In genomic region chr16:15635926-15636325, GRCh38 we compare ENCODE assay signal across 23 cellular contexts. TPM values are rescaled to one million over a fixed set of nuclear protein-coding genes. Genes with fewer than 3 reads are reported as not detected.
DNase-seq lines count a peak whose midpoint lies in the region; ATAC-seq, FAIRE-seq and TF ChIP-seq lines count a peak whose summit lies in the region.
"Had no signal": no experiment of that assay in that cellular context is flagged by ENCODE, and none has a peak within 500 bp of the region (broad histone marks: within the 10 kb centered on the region; RNA-seq: fewer than 3 reads in every experiment).

No MANE protein-coding gene starts in this region.

- no peak overlapping the region for H3K4me3 Mint-ChIP-seq in activated CD4-positive, alpha-beta T cell treated with anti-CD3 and anti-CD28 coated beads for 36 hours
- H3K4me3 Mint-ChIP-seq: brain had no signal

- intact Hi-C loops in activated CD4-positive, alpha-beta T cell treated with anti-CD3 and anti-CD28 coated beads for 36 hours (cut with DNase I, micrococcal nuclease): no loop called here

- peak overlapping the region; percentile 97 for H3K27ac Mint-ChIP-seq in activated CD4-positive, alpha-beta T cell treated with anti-CD3 and anti-CD28 coated beads for 36 hours
- H3K27ac Mint-ChIP-seq in activated naive CD4-positive, alpha-beta T cell treated with anti-CD3 and anti-CD28 coated beads, Interleukin-2, amount 50 U/mL, for 72 hours: peak overlapping the region; percentile 69 to 75
- H3K27ac Mint-ChIP-seq: brain had no signal

- H4K8ac ChIP-seq in neuronal stem cell (ENCODE audit: low read depth, low read length): peak overlapping the region; percentile 29

- no peak for ATAC-seq in activated CD4-positive, alpha-beta T cell treated with anti-CD3 and anti-CD28 coated beads for 36 hours
- no peak for ATAC-seq in activated naive CD4-positive, alpha-beta T cell treated with anti-CD3 and anti-CD28 coated beads, Interleukin-2, amount 50 U/mL, for 72 hours
- no peak for ATAC-seq in omental fat pad (ENCODE audit: low FRiP score)
- no peak for ATAC-seq in GM18909 (IDR thresholded peaks at IDR 0.05; ENCODE audit: poor library complexity, unreplicated experiment)
- ATAC-seq: K562, left lobe of liver had no signal

- no peak overlapping the region for H3K18ac ChIP-seq in neuronal stem cell (ENCODE audit: low read length)

- peaks cover 76% of the 10 kb centered on the region for H3K36me3 Mint-ChIP-seq in activated CD4-positive, alpha-beta T cell treated with anti-CD3 and anti-CD28 coated beads for 36 hours (ENCODE audit: low read depth)
- H3K36me3 Mint-ChIP-seq in activated naive CD4-positive, alpha-beta T cell treated with anti-CD3 and anti-CD28 coated beads, Interleukin-2, amount 50 U/mL, for 72 hours: peaks cover 43 to 60% of the 10 kb centered on the region in 2 donors

- WGBS in neuronal stem cell (ENCODE audit: extremely low coverage in 2 of 2, insufficient read length in 2 of 2, insufficient replicate concordance in 1 of 2), 2 donors: no CpG with 5 or more reads among the region's 9 CpGs

- H3K36me3 ChIP-seq in neuronal stem cell (replicated peaks in 1 of 2; ENCODE audit: control insufficient read depth in 2 of 2, insufficient read depth in 2 of 2, low read length in 2 of 2): peaks cover 30 to 84% of the 10 kb centered on the region in 2 donors

- H3K27ac ChIP-seq in neuronal stem cell (replicated peaks; ENCODE audit: low read length): no peak overlapping the region
- H3K27ac ChIP-seq: C4-2B, esophagus muscularis mucosa, HL-60, SJSA1, tibial artery had no signal

- no peak overlapping the region for H3K4ac ChIP-seq in neuronal stem cell (ENCODE audit: low read length)

- FAIRE-seq in HTR-8/SVneo (lab: Jason Lieb, UNC): peak; percentile 16
- FAIRE-seq: H54, K562 had no signal

- no peak overlapping the region for H4K91ac ChIP-seq in neuronal stem cell (ENCODE audit: low read depth, low read length, poor library complexity)

- no peak for TF ChIP-seq CTCF in omental fat pad (IDR thresholded peaks at IDR 0.05)

- H3K79me1 ChIP-seq in neuronal stem cell (ENCODE audit: low read depth, low read length): peaks cover 5% of the 10 kb centered on the region

- H3K4me3 ChIP-seq in neuronal stem cell (ENCODE audit: low read length in 2 of 2): peak overlapping the region in 1 of 2 donors; percentile 9
- H3K4me3 ChIP-seq: esophagus muscularis mucosa, K562, SJSA1, skin epidermis, tibial artery had no signal

- H3K14ac ChIP-seq in neuronal stem cell (ENCODE audit: low read length): no peak overlapping the region

- peaks cover 65% of the 10 kb centered on the region for H3K4me1 Mint-ChIP-seq in activated CD4-positive, alpha-beta T cell treated with anti-CD3 and anti-CD28 coated beads for 36 hours

- no peak overlapping the region for H2BK15ac ChIP-seq in neuronal stem cell (ENCODE audit: low read length)

- no peaks in the 10 kb centered on the region for H3K4me1 ChIP-seq in neuronal stem cell (ENCODE audit: control insufficient read depth in 2 of 2, insufficient read depth in 1 of 2, low read depth in 1 of 2, low read length in 2 of 2)
- H3K4me1 ChIP-seq: SJSA1 had no signal

- no peak overlapping the region for H2BK5ac ChIP-seq in neuronal stem cell (ENCODE audit: low read length)

- no peak overlapping the region for H2BK12ac ChIP-seq in neuronal stem cell (ENCODE audit: low read length)

- POLR2A ChIA-PET in activated CD4-positive, alpha-beta T cell treated with anti-CD3 and anti-CD28 coated beads for 36 hours (lab: Charles Lee): no interaction called here

- H3K9ac ChIP-seq in neuronal stem cell (ENCODE audit: low read depth, low read length, poor library complexity): no peak overlapping the region

- H2BK120ac ChIP-seq in neuronal stem cell (ENCODE audit: low read depth, low read length): no peak overlapping the region

- no peak overlapping the region for H2AFZ ChIP-seq in neuronal stem cell (ENCODE audit: low read length)

- no peak overlapping the region for H3K4me2 ChIP-seq in neuronal stem cell (ENCODE audit: insufficient read depth, low read length, poor library complexity, severe bottlenecking)

- DNase-seq in activated CD4-positive, alpha-beta T cell treated with anti-CD3 and anti-CD28 coated beads for 36 hours: no peak
- no peak for DNase-seq in activated CD4-positive, alpha-beta T cell treated with anti-CD3 and anti-CD28 coated beads, Interleukin-2, amount 50 U/mL, for 48 hours
- DNase-seq in HTR-8/SVneo (ENCODE audit: insufficient read length, low spot score) (no peak), neuronal stem cell (ENCODE audit: low spot score) (no peak), omental fat pad (ENCODE audit: low spot score) (no peak), NCI-H2107 treated with DMSO at 0.1 percent for 48 hours (lab: John Stamatoyannopoulos, UW; ENCODE audit: unreplicated experiment) (no peak)
- DNase-seq in activated naive CD4-positive, alpha-beta T cell treated with anti-CD3 and anti-CD28 coated beads, Interleukin-2, amount 50 U/mL, for 72 hours (ENCODE audit: low spot score in 2 of 2): no peak
- DNase-seq: activated effector memory CD4-positive, alpha-beta T cell treated with anti-CD3 and anti-CD28 coated beads, Interleukin-2, amount 50 U/mL, for 16 hours; DMS79 treated with DMSO at 0.1 percent for 48 hours; NCI-H2081; NCI-H524; OCI-M1; tibial artery had no signal

- no peaks in the 10 kb centered on the region for H3K9me3 Mint-ChIP-seq in activated CD4-positive, alpha-beta T cell treated with anti-CD3 and anti-CD28 coated beads for 36 hours (ENCODE audit: low read depth)
- peaks cover 0 to 3% of the 10 kb centered on the region in 2 donors for H3K9me3 Mint-ChIP-seq in activated naive CD4-positive, alpha-beta T cell treated with anti-CD3 and anti-CD28 coated beads, Interleukin-2, amount 50 U/mL, for 72 hours
- H3K9me3 Mint-ChIP-seq: brain had no signal

- no peaks in the 10 kb centered on the region for H3K9me3 ChIP-seq in neuronal stem cell (replicated peaks in 1 of 2; ENCODE audit: control insufficient read depth in 2 of 2, insufficient read depth in 1 of 2, low read depth in 1 of 2, low read length in 2 of 2)
- H3K9me3 ChIP-seq: esophagus muscularis mucosa, SJSA1, tibial artery had no signal

- peak overlapping the region; percentile 35 for H3K23ac ChIP-seq in neuronal stem cell (ENCODE audit: low read depth, low read length, poor library complexity)

- no peaks in the 10 kb centered on the region for H3K27me3 ChIP-seq in neuronal stem cell (ENCODE audit: control insufficient read depth in 3 of 3, insufficient read depth in 3 of 3, low read depth in 1 of 3, low read length in 3 of 3)
- H3K27me3 ChIP-seq: esophagus muscularis mucosa, SJSA1, tibial artery had no signal

- no peaks in the 10 kb centered on the region for H3K27me3 Mint-ChIP-seq in activated CD4-positive, alpha-beta T cell treated with anti-CD3 and anti-CD28 coated beads for 36 hours
- H3K27me3 Mint-ChIP-seq: brain had no signal

- CTCF ChIA-PET in activated CD4-positive, alpha-beta T cell treated with anti-CD3 and anti-CD28 coated beads for 36 hours (lab: Charles Lee): interaction anchor here (0.9 to 1.4 kb wide), 2 partner anchors 15 to 30 kb away, joined by 3 read pairs; no protein-coding TSS in a partner anchor

- no peak overlapping the region for H2AK5ac ChIP-seq in neuronal stem cell (ENCODE audit: low read depth, low read length)

RNA-seq across cellular contexts. Expression of gene MARF1, which starts 7.0 kb away (rescaled TPM):
- 10 to 100 TPM; 50.2 to 72.5 TPM for total RNA-seq in activated CD4-positive, alpha-beta T cell treated with anti-CD3 and anti-CD28 coated beads for 36 hours
- total RNA-seq in activated naive CD4-positive, alpha-beta T cell treated with anti-CD3 and anti-CD28 coated beads, Interleukin-2, amount 50 U/mL, for 72 hours: 100 to 1,000 TPM in 1 of 2 donors, 10 to 100 TPM in 1; 70.8 to 134 TPM
- 11.6 TPM for polyA plus RNA-seq in neuronal stem cell (2013, experiment 1 of 2)
- polyA plus RNA-seq in neuronal stem cell (2013, experiment 2 of 2): 12.5 TPM
- 10 to 100 TPM; 20.7 to 53.9 (median 29.3) TPM for total RNA-seq in omental fat pad

RNA-seq across cellular contexts. Expression of gene NDE1, which starts 14.1 kb away (rescaled TPM):
- total RNA-seq in activated CD4-positive, alpha-beta T cell treated with anti-CD3 and anti-CD28 coated beads for 36 hours: 100 to 1,000 TPM; 107 to 117 TPM
- total RNA-seq in activated naive CD4-positive, alpha-beta T cell treated with anti-CD3 and anti-CD28 coated beads, Interleukin-2, amount 50 U/mL, for 72 hours: 100 to 1,000 TPM; 114 to 196 TPM
- polyA plus RNA-seq in neuronal stem cell (2013, experiment 1 of 2): 50.4 TPM
- 51.2 TPM for polyA plus RNA-seq in neuronal stem cell (2013, experiment 2 of 2)
- 10 to 100 TPM; 11.9 to 26.2 (median 21.2) TPM for total RNA-seq in omental fat pad
